Comparison of ENCODE assay signal across 8 cellular contexts in the genomic region with DNA sequence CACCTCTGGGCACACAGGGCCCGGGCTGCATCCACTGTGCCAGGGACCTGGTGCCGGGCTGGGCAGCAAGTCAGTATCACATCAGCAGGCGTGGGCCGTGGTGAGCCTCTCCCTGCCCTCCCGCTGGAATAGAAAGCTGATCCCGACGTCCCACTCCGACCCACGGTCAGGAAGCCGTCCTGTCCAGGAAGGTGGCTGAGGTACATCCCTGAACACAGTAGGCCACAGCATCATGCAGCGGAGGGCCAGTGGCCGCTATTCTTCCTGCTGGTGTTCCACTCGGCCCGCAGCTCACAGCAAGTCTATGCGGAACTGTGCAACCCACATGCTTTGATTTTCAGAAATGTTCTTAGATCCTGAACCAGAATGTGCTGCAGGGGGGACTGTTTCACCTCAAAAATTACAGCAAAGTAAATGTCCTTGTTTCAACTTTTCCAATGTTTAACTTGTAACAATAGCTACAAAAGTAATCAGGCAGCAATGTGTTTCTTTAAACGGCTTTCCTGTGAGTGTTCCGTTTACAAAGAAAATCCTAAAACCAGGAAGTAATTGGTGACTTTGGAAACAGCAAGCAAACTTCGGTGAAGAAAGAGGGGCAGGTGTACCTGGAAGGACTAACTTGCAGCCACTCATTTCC. TPM values are rescaled to one million over a fixed set of nuclear protein-coding genes. Genes with fewer than 3 reads are reported as not detected.
DNase-seq lines count a peak whose midpoint lies in the region; ATAC-seq, FAIRE-seq and TF ChIP-seq lines count a peak whose summit lies in the region.

No MANE protein-coding gene starts in this region.

- intact Hi-C loops in GM12878 (cut with micrococcal nuclease; ENCODE audit: unreplicated experiment) (loop anchor here (1.0 kb wide), 2 partner anchors 15 to 19 kb away; no protein-coding TSS in a partner anchor), HepG2 (cut with micrococcal nuclease; ENCODE audit: unreplicated experiment) (no loop called here)

- H3K27me3 ChIP-seq in GM12878 (replicated peaks in 1 of 2; ENCODE audit: control insufficient read depth in 2 of 2, insufficient read depth in 2 of 2, low read length in 1 of 2) = no peaks in the 10 kb centered on the region
- H3K27me3 ChIP-seq in HepG2 (ENCODE audit: control insufficient read depth in 1 of 2, insufficient read depth in 2 of 2, low read length in 2 of 2) = no peaks in the 10 kb centered on the region; a peak in 2 of 5 replicates
- H3K27me3 ChIP-seq in thoracic aorta (replicated peaks; ENCODE audit: insufficient read depth) = no peaks in the 10 kb centered on the region

- DNase-seq in T-helper 2 cell treated with Interferon-gamma antibody and Interleukin-4, amounts not matched to agents 5 μg/mL and 100 μg/mL, for 36 hours (ENCODE audit: low spot score) = no peak
- DNase-seq in T-helper 2 cell = no peak
- DNase-seq in GM12878 (ENCODE audit: low read depth, low spot score) = no peak
- DNase-seq in HepG2 (ENCODE audit: low spot score) = peak; percentile 23
- DNase-seq in thoracic aorta (ENCODE audit: low spot score) = no peak
- no peak for DNase-seq in G401 (ENCODE audit: low spot score)
- DNase-seq in NCI-H2107 (lab: John Stamatoyannopoulos, UW) = no peak
- no peak for DNase-seq in activated CD4-positive, CD25-positive, alpha-beta regulatory T cell treated with anti-CD3 and anti-CD28 coated beads, Interleukin-2, amount 50 U/mL, for 72 hours

- H3K79me2 ChIP-seq in GM12878 (ENCODE audit: control insufficient read depth, insufficient read depth, low read length) = no peaks in the 10 kb centered on the region; the same call in 1 of the 2 replicates
- H3K79me2 ChIP-seq in HepG2 (ENCODE audit: insufficient read depth, low read length) = peaks cover 26% of the 10 kb centered on the region

- in situ Hi-C loops in GM12878 (cut with MboI) (no loop called here), HepG2 (cut with HindIII; ENCODE audit: extremely low pct_ligation_motif_present, low pct_unique_long_range_greater_than_20kb) (no loop called here), G401 (cut with HindIII; ENCODE audit: low sequenced_read_pairs) (no loop called here)

- TF ChIP-seq EP300 in GM12878 (IDR thresholded peaks at IDR 0.05; ENCODE audit: borderline replicate concordance in 1 of 2, control insufficient read depth in 1 of 2, low read depth in 2 of 2, low read length in 2 of 2) (no peak), HepG2 (IDR thresholded peaks at IDR 0.05; ENCODE audit: low read depth in 2 of 2, low read length in 2 of 2) (no peak), HepG2 (CRISPR knock-in tag; IDR thresholded peaks at IDR 0.05; ENCODE audit: borderline replicate concordance) (no peak)

- peak overlapping the region; percentile 43 for H2AFZ ChIP-seq in GM12878 (ENCODE audit: control insufficient read depth, low read depth, low read length)
- H2AFZ ChIP-seq in HepG2 (ENCODE audit: low read length) = peak overlapping the region; percentile 48

- peak overlapping the region; percentile 88 for H3K4me2 ChIP-seq in GM12878 (ENCODE audit: control insufficient read depth, insufficient read depth)
- H3K4me2 ChIP-seq in HepG2 (ENCODE audit: low read depth, low read length) = peak overlapping the region; percentile 89

- H3K4me3 ChIP-seq in GM12878 (peak overlapping the region; percentile 14; the same call in 1 of the 2 replicates), HepG2 (replicated peaks in 1 of 3; ENCODE audit: insufficient read depth in 1 of 3, low read depth in 2 of 3, low read length in 3 of 3) (peak overlapping the region; percentile 38 to 60 (median 58)), thoracic aorta (peak overlapping the region; percentile 87)

- no peak for TF ChIP-seq RAD21 in GM12878 (IDR thresholded peaks at IDR 0.05; ENCODE audit: insufficient read depth, low read depth, low read length)
- no peak for TF ChIP-seq RAD21 in HepG2 (CRISPR knock-in tag; IDR thresholded peaks at IDR 0.05)

- ATAC-seq in GM12878 = no peak
- no peak for ATAC-seq in HepG2
- no peak for ATAC-seq in thoracic aorta (ENCODE audit: insufficient number of reproducible peaks, low FRiP score, low read depth)

- RAD21 ChIA-PET in GM12878 (lab: Charles Lee; ENCODE audit: unreplicated experiment) = interaction anchor here (1.0 to 3.3 kb wide), 6 partner anchors 18 to 134 kb away, joined by 3 to 15 read pairs (median 6); no protein-coding TSS in a partner anchor

- H3K27ac Mint-ChIP-seq in T-helper 2 cell treated with Interferon-gamma antibody and Interleukin-4, amounts not matched to agents 5 μg/mL and 100 μg/mL, for 36 hours = peak overlapping the region; percentile 77

- no peaks in the 10 kb centered on the region for H3K27me3 Mint-ChIP-seq in T-helper 2 cell treated with Interferon-gamma antibody and Interleukin-4, amounts not matched to agents 5 μg/mL and 100 μg/mL, for 36 hours (ENCODE audit: low read depth)

- FAIRE-seq in GM12878 (lab: Jason Lieb, UNC) (no peak), HepG2 (lab: Jason Lieb, UNC) (no peak)

- H3K4me1 Mint-ChIP-seq in T-helper 2 cell treated with Interferon-gamma antibody and Interleukin-4, amounts not matched to agents 5 μg/mL and 100 μg/mL, for 36 hours (ENCODE audit: low read depth) = peaks cover 58% of the 10 kb centered on the region

- TF ChIP-seq CTCF in GM12878 (IDR thresholded peaks at IDR 0.05 in 2 of 3, conservative IDR thresholded peaks at IDR 0.05 in 1 of 3; ENCODE audit: control insufficient read depth in 2 of 3, extremely low read depth in 1 of 3, insufficient read depth in 1 of 3, low read depth in 3 of 3, low read length in 3 of 3) (no peak), HepG2 (CRISPR knock-in tag; IDR thresholded peaks at IDR 0.05) (no peak), thoracic aorta (IDR thresholded peaks at IDR 0.05) (no peak)

- H3K27ac ChIP-seq in GM12878 (ENCODE audit: control insufficient read depth, insufficient read depth) = peak overlapping the region; percentile 68
- peak overlapping the region; percentile 94 for H3K27ac ChIP-seq in HepG2 (ENCODE audit: extremely low read length, insufficient read depth, low read length)
- peak overlapping the region; percentile 76 to 89 for H3K27ac ChIP-seq in thoracic aorta

- SMC1A ChIA-PET in GM12878 (lab: Charles Lee; ENCODE audit: uncharacterized antibody, unreplicated experiment) = interaction anchor here (0.8 to 3.1 kb wide), 5 partner anchors 13 to 50 kb away, joined by 3 to 18 read pairs (median 11); no protein-coding TSS in a partner anchor

- peaks cover 14% of the 10 kb centered on the region for H3K4me1 ChIP-seq in GM12878 (ENCODE audit: control insufficient read depth, insufficient read depth, low read length)
- peaks cover 74% of the 10 kb centered on the region for H3K4me1 ChIP-seq in HepG2 (ENCODE audit: insufficient read depth, low read length)
- peaks cover 14 to 19% of the 10 kb centered on the region in 2 donors for H3K4me1 ChIP-seq in thoracic aorta (ENCODE audit: control insufficient read depth in 1 of 2, low read depth in 2 of 2)

- TSS peak; percentile 74 for BruUV-seq in GM12878 (replicated peaks; lab: Mats Ljungman, UMichigan)
- BruUV-seq in HepG2 (replicated peaks; lab: Mats Ljungman, UMichigan) = TSS peak; percentile 83

- WGBS in GM12878 (ENCODE audit: insufficient coverage, insufficient replicate concordance, low lambda C conversion rate, missing lambda C conversion rate) = 77% methylated on average over 18 of the region's 18 CpGs
- 40% methylated on average over 9 of the region's 18 CpGs for WGBS in HepG2 (ENCODE audit: low lambda C conversion rate)

- CTCF ChIA-PET in GM12878 (lab: Yijun Ruan, JAX) (interaction anchor here (0.9 to 5.0 kb wide), 6 partner anchors 19 to 132 kb away, joined by 3 to 36 read pairs (median 12); no protein-coding TSS in a partner anchor), HepG2 (lab: Yijun Ruan, JAX; ENCODE audit: low intra/inter-chr PET ratio, low total read pairs) (interaction anchor here (0.9 kb wide), 1 partner anchor 61 kb away, joined by 3 read pairs; a partner anchor contains a TSS)

- H3K9ac ChIP-seq in GM12878 (ENCODE audit: control insufficient read depth, insufficient read depth, low read length) = peak overlapping the region; percentile 27
- H3K9ac ChIP-seq in HepG2 (ENCODE audit: insufficient read depth, low read depth, low read length) = peak overlapping the region; percentile 82

- H3K9me3 Mint-ChIP-seq in T-helper 2 cell treated with Interferon-gamma antibody and Interleukin-4, amounts not matched to agents 5 μg/mL and 100 μg/mL, for 36 hours = no peaks in the 10 kb centered on the region

- peaks cover 4% of the 10 kb centered on the region for H3K36me3 Mint-ChIP-seq in T-helper 2 cell treated with Interferon-gamma antibody and Interleukin-4, amounts not matched to agents 5 μg/mL and 100 μg/mL, for 36 hours (ENCODE audit: low read depth)

- H3K36me3 ChIP-seq in GM12878 (ENCODE audit: control insufficient read depth in 2 of 2, insufficient read depth in 2 of 2, low read length in 1 of 2) = no peaks in the 10 kb centered on the region; a peak in 1 of 4 replicates
- peaks cover 0 to 1% of the 10 kb centered on the region in 2 experiments; a peak in 1 of 5 replicates for H3K36me3 ChIP-seq in HepG2 (replicated peaks in 1 of 2; ENCODE audit: control insufficient read depth in 1 of 2, insufficient read depth in 2 of 2, low read length in 2 of 2)
- no peaks in the 10 kb centered on the region for H3K36me3 ChIP-seq in thoracic aorta

- H3K4me3 Mint-ChIP-seq in T-helper 2 cell treated with Interferon-gamma antibody and Interleukin-4, amounts not matched to agents 5 μg/mL and 100 μg/mL, for 36 hours = peak overlapping the region; percentile 76

- no peaks in the 10 kb centered on the region for H3K9me3 ChIP-seq in GM12878 (replicated peaks; ENCODE audit: control insufficient read depth, insufficient read depth, low read length)
- no peaks in the 10 kb centered on the region for H3K9me3 ChIP-seq in HepG2 (ENCODE audit: low read length)
- no peaks in the 10 kb centered on the region for H3K9me3 ChIP-seq in thoracic aorta

- TF ChIP-seq POLR2A in GM12878 (IDR thresholded peaks at IDR 0.05; ENCODE audit: low read depth, low read length) (no peak), HepG2 (IDR thresholded peaks at IDR 0.05; ENCODE audit: insufficient read depth in 1 of 2, low read depth in 2 of 2, low read length in 2 of 2) (no peak)

- POLR2A ChIA-PET in GM12878 (lab: Charles Lee) = interaction anchor here (0.6 to 4.3 kb wide), 10 partner anchors 13 to 121 kb away, joined by 3 to 21 read pairs (median 3); no protein-coding TSS in a partner anchor
- POLR2A ChIA-PET in HepG2 (lab: Yijun Ruan, JAX) = interaction anchor here (1.4 to 2.9 kb wide), 4 partner anchors 14 to 113 kb away, joined by 9 to 17 read pairs (median 12); no protein-coding TSS in a partner anchor

- H4K20me1 ChIP-seq in GM12878 (ENCODE audit: control insufficient read depth, insufficient read depth) (no peaks in the 10 kb centered on the region), HepG2 (ENCODE audit: insufficient read depth, low read length) (no peaks in the 10 kb centered on the region)

RNA-seq across cellular contexts. Expression of a gene that starts 0.7 kb away (rescaled TPM):
- total RNA-seq in GM12878 (2013; cell fraction: nucleolus; rRNA removed) = 30.0 and 31.5 TPM in 2 replicates
- 0.65 and 0.68 TPM in 2 replicates for total RNA-seq in GM12878 (2014; rRNA removed)
- 0.36 and 0.92 TPM in 2 replicates for total RNA-seq in GM12878 (2014; rRNA removed; fragmentation: Illumina TruSeq; extraction: Trizol)
- total RNA-seq in GM12878 (2021) = 0.51 and 1.1 TPM in 2 replicates
- polyA plus RNA-seq in GM12878 (2011; ENCODE audit: low read depth) = 3.5 TPM
- polyA plus RNA-seq in GM12878 (2011; rRNA removed) = 9.0 and 12.0 TPM in 2 replicates
- polyA plus RNA-seq in GM12878 (2011; cell fraction: cytosol; rRNA removed) = 12.9 and 14.2 TPM in 2 replicates
- polyA plus RNA-seq in GM12878 (2011; cell fraction: nucleus; rRNA removed) = 18.1 and 26.9 TPM in 2 replicates
- polyA plus RNA-seq in GM12878 (2012) = 5.0 and 11.4 TPM in 2 replicates
- polyA plus RNA-seq in GM12878 (2014; fragmentation: Illumina TruSeq; extraction: Trizol) = 0.19 TPM in 1 of 2 replicates, not detected in the other
- polyA plus RNA-seq in GM12878 (2014; fragmentation: Nextera tagmentation; extraction: Ambion mirVana) = not detected
- polyA plus RNA-seq in GM12878 (2014; rRNA removed) = 0.50 and 0.80 TPM in 2 replicates
- 1 to 10 TPM in 1 of 2 experiments, under 1 TPM in 1; 0.56 to 1.0 TPM for polyA plus RNA-seq in GM12878 (2016; fragmentation: Nextera tagmentation; extraction: Ambion mirVana)
- polyA minus RNA-seq in GM12878 (2011; rRNA and poly(A)+ RNA removed) = 11.6 and 21.0 TPM in 2 replicates
- polyA minus RNA-seq in GM12878 (2011; cell fraction: cytosol; rRNA and poly(A)+ RNA removed) = 2.2 and 3.7 TPM in 2 replicates
- polyA minus RNA-seq in GM12878 (2011; cell fraction: nucleus; rRNA and poly(A)+ RNA removed) = 6.0 and 13.7 TPM in 2 replicates
- 0.84 and 2.0 TPM in 2 replicates for total RNA-seq in HepG2 (2016; rRNA removed; fragmentation: Illumina TruSeq; extraction: Trizol)
- 0.91 and 1.1 TPM in 2 replicates for total RNA-seq in HepG2 (2016; cell fraction: cytosol; rRNA removed; fragmentation: Illumina TruSeq; extraction: Trizol; ENCODE audit: low read depth)
- 0.89 and 1.2 TPM in 2 replicates for total RNA-seq in HepG2 (2016; cell fraction: insoluble cytoplasmic fraction; rRNA removed; fragmentation: Illumina TruSeq; extraction: Trizol)
- total RNA-seq in HepG2 (2016; cell fraction: membrane; rRNA removed; fragmentation: Illumina TruSeq; extraction: Trizol) = 1.9 and 2.7 TPM in 2 replicates
- 1.1 and 3.4 TPM in 2 replicates for total RNA-seq in HepG2 (2016; cell fraction: nucleus; rRNA removed; fragmentation: Illumina TruSeq; extraction: Trizol)
- polyA plus RNA-seq in HepG2 (2011; rRNA removed) = 15.9 and 17.2 TPM in 2 replicates
- 11.4 and 22.4 TPM in 2 replicates for polyA plus RNA-seq in HepG2 (2011; cell fraction: cytosol; rRNA removed)
- 18.2 and 25.0 TPM in 2 replicates for polyA plus RNA-seq in HepG2 (2011; cell fraction: nucleus; rRNA removed)
- 4.5 and 5.3 TPM in 2 replicates for polyA plus RNA-seq in HepG2 (2012)
- 2.1 and 2.2 TPM in 2 replicates for polyA plus RNA-seq in HepG2 (2016; cell fraction: cytosol; fragmentation: Illumina TruSeq; extraction: Trizol; ENCODE audit: low read depth)
- polyA plus RNA-seq in HepG2 (2016; cell fraction: insoluble cytoplasmic fraction; fragmentation: Illumina TruSeq; extraction: Trizol; ENCODE audit: low read depth) = 0.78 and 1.3 TPM in 2 replicates
- polyA plus RNA-seq in HepG2 (2016; cell fraction: membrane; fragmentation: Illumina TruSeq; extraction: Trizol; ENCODE audit: low read depth) = 2.3 and 3.4 TPM in 2 replicates
- 2.2 and 2.5 TPM in 2 replicates for polyA plus RNA-seq in HepG2 (2016; cell fraction: nucleus; fragmentation: Illumina TruSeq; extraction: Trizol; ENCODE audit: insufficient read depth, low read depth)
- polyA minus RNA-seq in HepG2 (2011; rRNA and poly(A)+ RNA removed; ENCODE audit: low replicate concordance) = 0.87 and 47.8 TPM in 2 replicates
- 6.9 and 9.1 TPM in 2 replicates for polyA minus RNA-seq in HepG2 (2011; cell fraction: cytosol; rRNA and poly(A)+ RNA removed)
- polyA minus RNA-seq in HepG2 (2011; cell fraction: nucleus; rRNA and poly(A)+ RNA removed) = 9.3 and 14.0 TPM in 2 replicates
- 10 to 100 TPM in 1 of 2 donors, 1 to 10 TPM in 1; 9.0 to 20.3 TPM for total RNA-seq in thoracic aorta
- 1.2 TPM in 1 of 2 replicates, not detected in the other for total RNA-seq in G401 (2014; rRNA removed; shearing (Covaris generic))

RNA-seq across cellular contexts. Expression of a gene that starts 44.2 kb away (rescaled TPM):
- 22.4 and 23.1 TPM in 2 replicates for total RNA-seq in GM12878 (2013; cell fraction: nucleolus; rRNA removed)
- total RNA-seq in GM12878 (2014; rRNA removed) = 5.3 and 5.5 TPM in 2 replicates
- total RNA-seq in GM12878 (2014; rRNA removed; fragmentation: Illumina TruSeq; extraction: Trizol) = 1.8 and 2.2 TPM in 2 replicates
- total RNA-seq in GM12878 (2021) = 6.3 and 7.7 TPM in 2 replicates
- 3.5 TPM for polyA plus RNA-seq in GM12878 (2011; ENCODE audit: low read depth)
- 1.3 and 1.9 TPM in 2 replicates for polyA plus RNA-seq in GM12878 (2011; rRNA removed)
- 3.7 and 5.1 TPM in 2 replicates for polyA plus RNA-seq in GM12878 (2011; cell fraction: cytosol; rRNA removed)
- 7.0 and 10.0 TPM in 2 replicates for polyA plus RNA-seq in GM12878 (2011; cell fraction: nucleus; rRNA removed)
- 8.0 and 8.4 TPM in 2 replicates for polyA plus RNA-seq in GM12878 (2012)
- polyA plus RNA-seq in GM12878 (2014; fragmentation: Illumina TruSeq; extraction: Trizol) = 0.73 and 1.4 TPM in 2 replicates
- under 1 TPM; 0.03 to 0.73 TPM for polyA plus RNA-seq in GM12878 (2014; fragmentation: Nextera tagmentation; extraction: Ambion mirVana)
- polyA plus RNA-seq in GM12878 (2014; rRNA removed) = 6.5 TPM in 2 replicates
- polyA plus RNA-seq in GM12878 (2016; fragmentation: Nextera tagmentation; extraction: Ambion mirVana) = 1 to 10 TPM; 3.0 to 5.2 TPM
- polyA minus RNA-seq in GM12878 (2011; rRNA and poly(A)+ RNA removed) = 3.1 and 5.3 TPM in 2 replicates
- 2.1 and 2.3 TPM in 2 replicates for polyA minus RNA-seq in GM12878 (2011; cell fraction: cytosol; rRNA and poly(A)+ RNA removed)
- 0.96 and 1.5 TPM in 2 replicates for polyA minus RNA-seq in GM12878 (2011; cell fraction: nucleus; rRNA and poly(A)+ RNA removed)
- 15.2 and 19.7 TPM in 2 replicates for total RNA-seq in HepG2 (2016; rRNA removed; fragmentation: Illumina TruSeq; extraction: Trizol)
- 11.8 and 14.0 TPM in 2 replicates for total RNA-seq in HepG2 (2016; cell fraction: cytosol; rRNA removed; fragmentation: Illumina TruSeq; extraction: Trizol; ENCODE audit: low read depth)
- 14.3 and 19.8 TPM in 2 replicates for total RNA-seq in HepG2 (2016; cell fraction: insoluble cytoplasmic fraction; rRNA removed; fragmentation: Illumina TruSeq; extraction: Trizol)
- total RNA-seq in HepG2 (2016; cell fraction: membrane; rRNA removed; fragmentation: Illumina TruSeq; extraction: Trizol) = 22.2 and 30.5 TPM in 2 replicates
- total RNA-seq in HepG2 (2016; cell fraction: nucleus; rRNA removed; fragmentation: Illumina TruSeq; extraction: Trizol) = 13.6 and 15.7 TPM in 2 replicates
- 12.7 and 16.4 TPM in 2 replicates for polyA plus RNA-seq in HepG2 (2011; rRNA removed)
- polyA plus RNA-seq in HepG2 (2011; cell fraction: cytosol; rRNA removed) = 14.9 and 19.2 TPM in 2 replicates
- 55.4 and 63.5 TPM in 2 replicates for polyA plus RNA-seq in HepG2 (2011; cell fraction: nucleus; rRNA removed)
- polyA plus RNA-seq in HepG2 (2012) = 10.5 and 10.7 TPM in 2 replicates
- polyA plus RNA-seq in HepG2 (2016; cell fraction: cytosol; fragmentation: Illumina TruSeq; extraction: Trizol; ENCODE audit: low read depth) = 9.9 and 11.3 TPM in 2 replicates
- 17.5 and 21.3 TPM in 2 replicates for polyA plus RNA-seq in HepG2 (2016; cell fraction: insoluble cytoplasmic fraction; fragmentation: Illumina TruSeq; extraction: Trizol; ENCODE audit: low read depth)
- 22.0 and 22.5 TPM in 2 replicates for polyA plus RNA-seq in HepG2 (2016; cell fraction: membrane; fragmentation: Illumina TruSeq; extraction: Trizol; ENCODE audit: low read depth)
- 36.9 and 39.6 TPM in 2 replicates for polyA plus RNA-seq in HepG2 (2016; cell fraction: nucleus; fragmentation: Illumina TruSeq; extraction: Trizol; ENCODE audit: insufficient read depth, low read depth)
- polyA minus RNA-seq in HepG2 (2011; rRNA and poly(A)+ RNA removed; ENCODE audit: low replicate concordance) = 7.5 and 47.4 TPM in 2 replicates
- 11.5 and 13.4 TPM in 2 replicates for polyA minus RNA-seq in HepG2 (2011; cell fraction: cytosol; rRNA and poly(A)+ RNA removed)
- 4.2 and 5.7 TPM in 2 replicates for polyA minus RNA-seq in HepG2 (2011; cell fraction: nucleus; rRNA and poly(A)+ RNA removed)
- 1 to 10 TPM; 3.9 to 5.3 TPM for total RNA-seq in thoracic aorta
- 1.4 and 3.5 TPM in 2 replicates for total RNA-seq in G401 (2014; rRNA removed; shearing (Covaris generic))

Comparison
In these comparisons a context has a peak if more than half of its experiments do, and no peak if none do; other contexts are left out.
1. H3K4me3 ChIP-seq: peak in every context shown above with its lines; median percentile 87 in thoracic aorta; 58 in HepG2; 14 in GM12878.